In the genomic region with DNA sequence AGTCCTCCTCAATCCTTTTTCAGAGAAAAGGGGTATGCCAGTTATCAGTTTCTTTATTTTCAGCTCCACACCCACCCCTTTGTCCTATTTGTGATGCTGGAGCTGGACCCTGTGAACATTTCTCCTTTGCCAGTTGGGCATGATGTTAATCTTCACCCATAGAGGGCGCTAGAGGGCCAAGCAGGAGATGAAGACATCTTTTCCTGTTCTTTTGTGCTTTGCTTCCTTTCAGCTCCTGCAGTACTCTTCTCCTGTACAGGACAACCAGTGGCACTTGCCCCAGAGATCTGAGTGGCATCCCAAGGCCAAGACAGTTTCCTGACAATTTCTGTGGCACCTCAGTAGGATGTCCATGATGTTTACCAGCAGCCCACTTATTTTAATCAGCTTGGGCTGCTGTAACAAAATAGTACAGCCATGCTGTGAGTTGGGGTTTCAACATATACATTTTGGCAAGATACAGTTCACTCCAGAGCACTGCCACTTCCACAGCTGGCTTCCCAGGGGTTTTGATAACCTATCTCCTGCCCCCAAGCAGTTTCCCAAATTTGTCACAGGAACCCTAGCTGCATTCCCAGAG, we compare ENCODE assay signal across 7 cellular contexts.
DNase-seq lines count a peak whose midpoint lies in the region; ATAC-seq and TF ChIP-seq lines count a peak whose summit lies in the region.

No MANE protein-coding gene starts in this region.

- no peak for ATAC-seq in HG02970 (IDR thresholded peaks at IDR 0.05; ENCODE audit: low FRiP score, unreplicated experiment)

- H3K4me1 ChIP-seq in MM.1S (ENCODE audit: low read length) = peaks cover 4% of the 10 kb centered on the region; the same call in 1 of the 2 replicates

- H3K4me3 ChIP-seq in MM.1S (ENCODE audit: low read length) = no peak overlapping the region

- no peak overlapping the region for H3K9ac ChIP-seq in MM.1S (ENCODE audit: low read length)

- no peaks in the 10 kb centered on the region for H3K36me3 ChIP-seq in MM.1S (replicated peaks; ENCODE audit: insufficient read depth, low read length)

- no peak overlapping the region for H3K27ac ChIP-seq in MM.1S (ENCODE audit: low read length)

- peak; percentile 88 for TF ChIP-seq CTCF in MM.1S (IDR thresholded peaks at IDR 0.05; ENCODE audit: low read length)

- DNase-seq in GM04503 (ENCODE audit: low read depth) = peak; percentile 11
- DNase-seq in MM.1S = peak; percentile 68
- peak; percentile 75 for DNase-seq in SKM-1 (lab: John Stamatoyannopoulos, UW; ENCODE audit: unreplicated experiment)
- peak; percentile 67 for DNase-seq in amniotic epithelial cell (ENCODE audit: low read depth)
- peak; percentile 70 for DNase-seq in iris pigment epithelial cell (ENCODE audit: low read depth)
- DNase-seq in stimulated activated CD4-positive, alpha-beta T cell treated with anti-CD3 and anti-CD28 coated beads, Interleukin-4, amount 100 ng/mL, for 48 hours (ENCODE audit: low read depth in 2 of 2) = peak; percentile 38 to 49

- no peaks in the 10 kb centered on the region for H3K79me2 ChIP-seq in MM.1S (ENCODE audit: low read length)

- no peaks in the 10 kb centered on the region for H3K9me3 ChIP-seq in MM.1S (replicated peaks; ENCODE audit: insufficient read depth, low read length)

- no peak overlapping the region for H3K4me2 ChIP-seq in MM.1S (ENCODE audit: low read depth, low read length)

- H3K27me3 ChIP-seq in MM.1S (replicated peaks; ENCODE audit: insufficient read depth, low read length) = no peaks in the 10 kb centered on the region

- H2AFZ ChIP-seq in MM.1S (ENCODE audit: low read length) = peak overlapping the region; percentile 44

- H3F3A ChIP-seq in MM.1S (ENCODE audit: insufficient read depth, low read length) = peaks cover 5% of the 10 kb centered on the region; the same call in 1 of the 2 replicates

- no peaks in the 10 kb centered on the region for H3K9me2 ChIP-seq in MM.1S (replicated peaks; ENCODE audit: insufficient read depth, low read length)

- H4K20me1 ChIP-seq in MM.1S (ENCODE audit: insufficient read depth, low read length) = no peaks in the 10 kb centered on the region

Comparison
In these comparisons a context has a peak if more than half of its experiments do, and no peak if none do; other contexts are left out.
1. DNase-seq: peak in every context shown above with its lines; median percentile 75 in SKM-1; 70 in iris pigment epithelial cell; 68 in MM.1S; 67 in amniotic epithelial cell; 44 in stimulated activated CD4-positive, alpha-beta T cell treated with anti-CD3 and anti-CD28 coated beads, Interleukin-4, amount 100 ng/mL, for 48 hours; 11 in GM04503.